8 cellular contexts compared by ENCODE assay signal in genomic region chr9:124941689-124942561, GRCh38. TPM values are rescaled to one million over a fixed set of nuclear protein-coding genes. Genes with fewer than 3 reads are reported as not detected.
DNase-seq lines count a peak whose midpoint lies in the region; ATAC-seq and TF ChIP-seq lines count a peak whose summit lies in the region.

No MANE protein-coding gene starts in this region.

- H3K4me2 ChIP-seq in OCI-LY7 (ENCODE audit: low read length) (peak overlapping the region; percentile 78), neural cell (ENCODE audit: low read length) (peak overlapping the region; percentile 75)

- no peaks in the 10 kb centered on the region for H3K9me3 Mint-ChIP-seq in activated T-helper 1 cell treated with anti-CD3 and anti-CD28 coated beads, Interleukin-12 subunit alpha, Interleukin-12 subunit beta, Interleukin-2, Interleukin-4 antibody, amounts not matched to agents 30 ng/mL and 10 ng/mL and 1 ng/mL, durations not matched to agents 14 hours and 24 hours and 36 hours

- H3K36me3 Mint-ChIP-seq in activated T-helper 1 cell treated with anti-CD3 and anti-CD28 coated beads, Interleukin-12 subunit alpha, Interleukin-12 subunit beta, Interleukin-2, Interleukin-4 antibody, amounts not matched to agents 30 ng/mL and 10 ng/mL and 1 ng/mL, durations not matched to agents 14 hours and 24 hours and 36 hours (ENCODE audit: low read depth) = peaks cover 4% of the 10 kb centered on the region

- no TSS peak for BruUV-seq in OCI-LY7 (replicated peaks; lab: Mats Ljungman, UMichigan)

- H3K4me3 ChIP-seq in OCI-LY7 (ENCODE audit: low read depth, low read length, poor library complexity, severe bottlenecking) (peak overlapping the region; percentile 81), fibroblast of pulmonary artery (replicated peaks; ENCODE audit: low read depth, low read length) (peak overlapping the region; percentile 89), neural cell (ENCODE audit: low read length) (peak overlapping the region; percentile 87), stomach (peak overlapping the region; percentile 59 to 85 (median 82))

- H3K27me3 ChIP-seq in neural cell (ENCODE audit: insufficient read depth, low read depth, low read length) = no peaks in the 10 kb centered on the region
- no peaks in the 10 kb centered on the region for H3K27me3 ChIP-seq in stomach

- no peaks in the 10 kb centered on the region for H3K9me2 ChIP-seq in OCI-LY7 (ENCODE audit: insufficient read depth, low read length)
- H3K9me2 ChIP-seq in neural cell (ENCODE audit: insufficient read depth, low read length) = no peaks in the 10 kb centered on the region

- intact Hi-C loops in OCI-LY7 (cut with micrococcal nuclease; ENCODE audit: unreplicated experiment) = loop anchor here (1.0 to 5.0 kb wide), 4 partner anchors 73 to 201 kb away; partner anchors contain the start of genes NR6A1 and SCAI
- intact Hi-C loops in activated T-helper 1 cell treated with anti-CD3 and anti-CD28 coated beads, Interleukin-12 subunit alpha, Interleukin-12 subunit beta, Interleukin-2, Interleukin-4 antibody, amounts not matched to agents 30 ng/mL and 10 ng/mL and 1 ng/mL, durations not matched to agents 14 hours and 24 hours and 36 hours (cut with micrococcal nuclease) = loop anchor here (1.0 to 5.0 kb wide), 9 partner anchors 72 to 319 kb away; partner anchors contain the start of genes ARPC5L, GAPVD1, HSPA5 and PPP6C
- intact Hi-C loops in stomach (cut with DNase I; ENCODE audit: low total_unique reads) = loop anchor here (10.0 kb wide), 1 partner anchor 203 kb away; the partner anchor contains the start of gene SCAI

- peak overlapping the region; percentile 99 for H3K27ac Mint-ChIP-seq in activated T-helper 1 cell treated with anti-CD3 and anti-CD28 coated beads, Interleukin-12 subunit alpha, Interleukin-12 subunit beta, Interleukin-2, Interleukin-4 antibody, amounts not matched to agents 30 ng/mL and 10 ng/mL and 1 ng/mL, durations not matched to agents 14 hours and 24 hours and 36 hours

- peak; percentile 39 for ATAC-seq in GM18511 (IDR thresholded peaks at IDR 0.05; ENCODE audit: unreplicated experiment)
- ATAC-seq in HG02885 (IDR thresholded peaks at IDR 0.05; ENCODE audit: poor library complexity, unreplicated experiment) = peak; percentile 30

- DNase-seq in OCI-LY7 (ENCODE audit: low spot score) (peak; percentile 88), fibroblast of pulmonary artery (ENCODE audit: low read depth) (peak; percentile 59), stomach (peak; percentile 64), NCI-H2196 (lab: John Stamatoyannopoulos, UW; ENCODE audit: unreplicated experiment) (no peak)
- peak; percentile 67 for DNase-seq in activated T-helper 1 cell treated with anti-CD3 and anti-CD28 coated beads, Interleukin-12 subunit alpha, Interleukin-12 subunit beta, Interleukin-2, Interleukin-4 antibody, amounts not matched to agents 30 ng/mL and 10 ng/mL and 1 ng/mL, durations not matched to agents 14 hours and 24 hours and 36 hours (ENCODE audit: low spot score)

- H3K36me3 ChIP-seq in OCI-LY7 (ENCODE audit: insufficient read depth, low read length) = peaks cover 18% of the 10 kb centered on the region; the same call in 1 of the 2 replicates
- no peaks in the 10 kb centered on the region for H3K36me3 ChIP-seq in neural cell (ENCODE audit: insufficient read depth, low read length)
- H3K36me3 ChIP-seq in stomach = peaks cover 0 to 19% (median 15%) of the 10 kb centered on the region in 4 donors

- TF ChIP-seq CTCF in OCI-LY7 (conservative IDR thresholded peaks at IDR 0.05; ENCODE audit: low read length) (no peak), fibroblast of pulmonary artery (IDR thresholded peaks at IDR 0.05; ENCODE audit: low read length, missing control alignments) (no peak), neural cell (IDR thresholded peaks at IDR 0.05; ENCODE audit: poor library complexity, severe bottlenecking) (no peak), stomach (IDR thresholded peaks at IDR 0.05) (no peak)

- H3K9me3 ChIP-seq in OCI-LY7 (ENCODE audit: low read length) (no peaks in the 10 kb centered on the region), neural cell (ENCODE audit: low read length) (no peaks in the 10 kb centered on the region), stomach (no peaks in the 10 kb centered on the region)

- no peak for TF ChIP-seq POLR2A in stomach (IDR thresholded peaks at IDR 0.05)

- peak overlapping the region; percentile 94 for H3K4me3 Mint-ChIP-seq in activated T-helper 1 cell treated with anti-CD3 and anti-CD28 coated beads, Interleukin-12 subunit alpha, Interleukin-12 subunit beta, Interleukin-2, Interleukin-4 antibody, amounts not matched to agents 30 ng/mL and 10 ng/mL and 1 ng/mL, durations not matched to agents 14 hours and 24 hours and 36 hours

- H2AFZ ChIP-seq in OCI-LY7 (ENCODE audit: low read length) (peak overlapping the region; percentile 62), neural cell (ENCODE audit: low read depth, low read length) (peak overlapping the region; percentile 78)

- H3K79me2 ChIP-seq in OCI-LY7 (ENCODE audit: insufficient read depth, low read depth, low read length) (peaks cover 8% of the 10 kb centered on the region; the same call in 1 of the 2 replicates), neural cell (replicated peaks; ENCODE audit: insufficient read depth, low read length) (peaks cover 5% of the 10 kb centered on the region)

- no peaks in the 10 kb centered on the region for H3F3A ChIP-seq in neural cell (ENCODE audit: insufficient read depth, low read length, poor library complexity, severe bottlenecking)

- peaks cover 29% of the 10 kb centered on the region for H3K4me1 Mint-ChIP-seq in activated T-helper 1 cell treated with anti-CD3 and anti-CD28 coated beads, Interleukin-12 subunit alpha, Interleukin-12 subunit beta, Interleukin-2, Interleukin-4 antibody, amounts not matched to agents 30 ng/mL and 10 ng/mL and 1 ng/mL, durations not matched to agents 14 hours and 24 hours and 36 hours (ENCODE audit: low read depth)

- peak overlapping the region; percentile 91 for H3K27ac ChIP-seq in OCI-LY7 (ENCODE audit: low read depth, low read length, poor library complexity, severe bottlenecking)
- peak overlapping the region; percentile 89 for H3K27ac ChIP-seq in neural cell (ENCODE audit: low read length)
- peak overlapping the region; percentile 93 to 98 (median 96) for H3K27ac ChIP-seq in stomach

- CTCF ChIA-PET in OCI-LY7 (lab: Charles Lee; ENCODE audit: unreplicated experiment) = no interaction called here

- H3K4me1 ChIP-seq in OCI-LY7 (ENCODE audit: insufficient read depth, low read length, poor library complexity, severe bottlenecking) (peaks cover 45% of the 10 kb centered on the region), stomach (peaks cover 10 to 34% (median 20%) of the 10 kb centered on the region in 4 donors)

- 10 to 13% (median 11%) methylated on average over 29 to 30 of the region's 30 CpGs for WGBS in stomach, 5 donors

- no peak for TF ChIP-seq RAD21 in neural cell (conservative IDR thresholded peaks at IDR 0.05)

- no peaks in the 10 kb centered on the region for H3K27me3 Mint-ChIP-seq in activated T-helper 1 cell treated with anti-CD3 and anti-CD28 coated beads, Interleukin-12 subunit alpha, Interleukin-12 subunit beta, Interleukin-2, Interleukin-4 antibody, amounts not matched to agents 30 ng/mL and 10 ng/mL and 1 ng/mL, durations not matched to agents 14 hours and 24 hours and 36 hours (ENCODE audit: insufficient read depth)

- TF ChIP-seq EP300 in neural cell (conservative IDR thresholded peaks at IDR 0.05; ENCODE audit: poor library complexity, severe bottlenecking) (no peak), stomach (IDR thresholded peaks at IDR 0.05) (no peak)

- peak overlapping the region; percentile 93 for H3K9ac ChIP-seq in neural cell (ENCODE audit: low read length)

- H4K20me1 ChIP-seq in OCI-LY7 (ENCODE audit: insufficient read depth, low read length) = no peaks in the 10 kb centered on the region
- no peaks in the 10 kb centered on the region for H4K20me1 ChIP-seq in neural cell (ENCODE audit: insufficient read depth)

- POLR2A ChIA-PET in OCI-LY7 (lab: Charles Lee) = interaction anchor here (0.6 to 1.8 kb wide), 6 partner anchors 8 to 79 kb away, joined by 3 to 10 read pairs (median 3); no protein-coding TSS in a partner anchor

TF ChIP-seq in neural cell, 6 proteins besides CTCF, POLR2A, EP300 and RAD21 (continues in another document):
- TF ChIP-seq POLR2AphosphoS5 (IDR thresholded peaks at IDR 0.05) (no peak), REST (IDR thresholded peaks at IDR 0.05; ENCODE audit: borderline replicate concordance) (no peak), SMC3 (conservative IDR thresholded peaks at IDR 0.05; ENCODE audit: poor library complexity) (no peak), TAF1 (IDR thresholded peaks at IDR 0.05; ENCODE audit: low read depth) (no peak)

RNA-seq across cellular contexts. Expression of gene GOLGA1, which starts 1.0 kb away (rescaled TPM):
- 15.1 and 19.2 TPM in 2 replicates for total RNA-seq in OCI-LY7 (2014; rRNA removed; shearing (Covaris generic))
- total RNA-seq in OCI-LY7 (2022) = 17.4 and 19.0 TPM in 2 replicates
- total RNA-seq in activated T-helper 1 cell treated with anti-CD3 and anti-CD28 coated beads, Interleukin-12 subunit alpha, Interleukin-12 subunit beta, Interleukin-2, Interleukin-4 antibody, amounts not matched to agents 30 ng/mL and 10 ng/mL and 1 ng/mL, durations not matched to agents 14 hours and 24 hours and 36 hours = 16.6 TPM in 2 replicates
- polyA plus RNA-seq in neural cell = 15.3 and 23.1 TPM in 2 replicates
- 28.2 and 31.1 TPM in 2 replicates for polyA minus RNA-seq in neural cell
- total RNA-seq in stomach = 10 to 100 TPM; 16.2 to 88.4 (median 20.4) TPM
- polyA plus RNA-seq in stomach = 1 to 10 TPM; 4.1 to 6.4 (median 5.0) TPM
